Comparison of ENCODE assay signal across 13 cellular contexts in genomic region chr2:29075894-29076700, GRCh38. TPM values are rescaled to one million over a fixed set of nuclear protein-coding genes. Genes with fewer than 3 reads are reported as not detected.
DNase-seq lines count a peak whose midpoint lies in the region; ATAC-seq and TF ChIP-seq lines count a peak whose summit lies in the region.
"Had no signal": no experiment of that assay in that cellular context is flagged by ENCODE, and none has a peak within 500 bp of the region (broad histone marks: within the 10 kb centered on the region; RNA-seq: fewer than 3 reads in every experiment).

No MANE protein-coding gene starts in this region.

- peak; percentile 44 for DNase-seq in IMR-90
- DNase-seq in cerebellar cortex (ENCODE audit: low spot score) = peak; percentile 22
- peak; percentile 13 for DNase-seq in islet precursor cell
- DNase-seq in tibial nerve (ENCODE audit: low spot score in 2 of 2) = no peak
- DNase-seq in SJCRH30 = no peak
- no peak for DNase-seq in activated CD4-positive, alpha-beta T cell treated with anti-CD3 and anti-CD28 coated beads for 48 hours
- DNase-seq: DMS 273 treated with DMSO at 0.1 percent for 48 hours, H7, NCI-H526 treated with DMSO at 0.1 percent for 48 hours, right cardiac atrium, SHP77 had no signal

- H3K14ac ChIP-seq in IMR-90 (replicated peaks; ENCODE audit: low read depth, low read length) = 0 out of 2 replicates have a peak overlapping the region, but pooled peaks have one; percentile 19

- no peak overlapping the region for H3K9ac ChIP-seq in IMR-90 (ENCODE audit: low read depth, low read length)

- no peak for TF ChIP-seq POLR2A in IMR-90 (IDR thresholded peaks at IDR 0.05; ENCODE audit: low read depth, low read length)
- TF ChIP-seq POLR2A in tibial nerve (IDR thresholded peaks at IDR 0.05) = no peak

- WGBS in IMR-90 (ENCODE audit: extremely low coverage in 2 of 2, insufficient read length in 1 of 2), 2 experiments = 0% methylated on average over 3 of the region's 14 CpGs; no CpG with 5 or more reads in 1 of the 2 experiments
- WGBS in tibial nerve, 2 donors = 36 to 40% methylated on average over 14 of the region's 14 CpGs

- no peak overlapping the region for H4K5ac ChIP-seq in IMR-90 (ENCODE audit: low read depth, low read length)

- POLR2A ChIA-PET in IMR-90 (lab: Charles Lee; ENCODE audit: unreplicated experiment) = no interaction called here

- no peak overlapping the region for H2BK5ac ChIP-seq in IMR-90 (ENCODE audit: low read depth, low read length, poor library complexity, severe bottlenecking)

- dilution Hi-C loops in IMR-90 (cut with HindIII; ENCODE audit: low sequenced_read_pairs, unreplicated experiment) = no loop called here

- H2BK120ac ChIP-seq in IMR-90 (ENCODE audit: low read depth, low read length) = 0 out of 2 replicates have a peak overlapping the region, but pooled peaks have one; percentile 6

- no peak overlapping the region for H3K56ac ChIP-seq in IMR-90 (ENCODE audit: extremely low read depth, insufficient read depth, low read length)

- TF ChIP-seq RAD21 in IMR-90 (IDR thresholded peaks at IDR 0.05; ENCODE audit: low read length) = no peak

- H2AFZ ChIP-seq in IMR-90 (replicated peaks; ENCODE audit: low read length, poor library complexity) = peak overlapping the region; percentile 65

- no peaks in the 10 kb centered on the region for H3K79me1 ChIP-seq in IMR-90 (ENCODE audit: low read depth in 1 of 2, low read length in 2 of 2)

- H3K4me1 ChIP-seq in IMR-90 (ENCODE audit: control insufficient read depth, insufficient read depth, low read length) = no peaks in the 10 kb centered on the region
- H3K4me1 ChIP-seq in tibial nerve = peaks cover 0 to 27% (median 6%) of the 10 kb centered on the region in 4 donors
- H3K4me1 ChIP-seq in SJCRH30 = no peaks in the 10 kb centered on the region

- peak overlapping the region in 1 of 2 experiments; percentile 2; a peak in 1 of 4 replicates for H4K8ac ChIP-seq in IMR-90 (ENCODE audit: low read depth in 2 of 2, low read length in 2 of 2)

- H2AK9ac ChIP-seq in IMR-90 (replicated peaks; ENCODE audit: low read depth, low read length, poor library complexity) = no peak overlapping the region

- H3K36me3 ChIP-seq in IMR-90 (ENCODE audit: control insufficient read depth, insufficient read depth, low read length) (no peaks in the 10 kb centered on the region), tibial nerve (peaks cover 0 to 16% (median 0%) of the 10 kb centered on the region in 3 donors), SJCRH30 (no peaks in the 10 kb centered on the region)
- H3K36me3 ChIP-seq: thoracic aorta had no signal

- TF ChIP-seq EP300 in tibial nerve (IDR thresholded peaks at IDR 0.05) = peak in 1 of 2 donors; percentile 76

- H2BK15ac ChIP-seq in IMR-90 (ENCODE audit: low read depth, low read length) = no peak overlapping the region

- no peaks in the 10 kb centered on the region for H3K9me1 ChIP-seq in IMR-90 (ENCODE audit: insufficient read depth, low read length)

- no peak overlapping the region for H2BK20ac ChIP-seq in IMR-90 (ENCODE audit: low read depth, low read length)

- peaks cover 6% of the 10 kb centered on the region for H3K27me3 ChIP-seq in IMR-90 (ENCODE audit: control insufficient read depth, insufficient read depth, low read length)
- H3K27me3 ChIP-seq in tibial nerve = no peaks in the 10 kb centered on the region
- H3K27me3 ChIP-seq in SJCRH30 = no peaks in the 10 kb centered on the region

- H3K9me3 ChIP-seq in IMR-90 (ENCODE audit: control insufficient read depth, insufficient read depth, low read length) (peaks cover 11% of the 10 kb centered on the region), tibial nerve (peaks cover 0 to 14% (median 0%) of the 10 kb centered on the region in 4 donors), SJCRH30 (replicated peaks) (no peaks in the 10 kb centered on the region; the same call in 1 of the 2 replicates)

- ATAC-seq in IMR-90 (ENCODE audit: low read depth) (peak; percentile 91), HG02759 (IDR thresholded peaks at IDR 0.05; ENCODE audit: unreplicated experiment) (no peak)

- no peak for TF ChIP-seq CTCF in IMR-90 (conservative IDR thresholded peaks at IDR 0.05; ENCODE audit: low read depth, low read length)
- no peak for TF ChIP-seq CTCF in tibial nerve (IDR thresholded peaks at IDR 0.05)

- intact Hi-C loops in IMR-90 (cut with micrococcal nuclease) = no loop called here

- H3K4me2 ChIP-seq in IMR-90 (ENCODE audit: low read depth, low read length) = peak overlapping the region; percentile 16

- H4K20me1 ChIP-seq in IMR-90 (ENCODE audit: insufficient read depth, low read length) = no peaks in the 10 kb centered on the region

- in situ Hi-C loops in IMR-90 (cut with MboI; ENCODE audit: low sequenced_read_pairs) = no loop called here

- H3K23ac ChIP-seq in IMR-90 (ENCODE audit: low read depth, low read length) = 0 out of 2 replicates have a peak overlapping the region, but pooled peaks have one; percentile 21

- H4K91ac ChIP-seq in IMR-90 (ENCODE audit: insufficient read depth, low read depth, low read length) = no peak overlapping the region

- CTCF ChIA-PET in IMR-90 (lab: Yijun Ruan, JAX) = interaction anchor here (0.7 to 1.7 kb wide), 3 partner anchors 10 to 31 kb away, joined by 3 to 4 read pairs (median 3); no protein-coding TSS in a partner anchor

- no peak overlapping the region for H3K18ac ChIP-seq in IMR-90 (ENCODE audit: low read depth, low read length)

- H3K4me3 ChIP-seq in IMR-90 (ENCODE audit: insufficient read depth, low read depth, low read length) = no peak overlapping the region
- H3K4me3 ChIP-seq in tibial nerve = peak overlapping the region in 1 of 4 donors; percentile 17
- no peak overlapping the region for H3K4me3 ChIP-seq in SJCRH30
- H3K4me3 ChIP-seq: thoracic aorta had no signal

- BruUV-seq in IMR-90 (replicated peaks; lab: Mats Ljungman, UMichigan) = no TSS peak

- H2AK5ac ChIP-seq in IMR-90 (ENCODE audit: low read depth, low read length) = no peak overlapping the region

- H3K4ac ChIP-seq in IMR-90 (ENCODE audit: low read depth, low read length) = no peak overlapping the region

- H3K27ac ChIP-seq in IMR-90 (ENCODE audit: insufficient read depth, low read length) = no peak overlapping the region
- peak overlapping the region; percentile 62 to 89 (median 78) for H3K27ac ChIP-seq in tibial nerve
- H3K27ac ChIP-seq in SJCRH30 = no peak overlapping the region
- H3K27ac ChIP-seq: thoracic aorta had no signal

TF ChIP-seq in IMR-90, 13 proteins besides CTCF, POLR2A, EP300 and RAD21:
- TF ChIP-seq MAFK (IDR thresholded peaks at IDR 0.05; ENCODE audit: low read depth, low read length) = no peak
- TF ChIP-seq NFE2L2 (IDR thresholded peaks at IDR 0.05; ENCODE audit: low read depth, low read length) = no peak
- TF ChIP-seq SMC3 (IDR thresholded peaks at IDR 0.05; ENCODE audit: low read depth, low read length) = no peak
- TF ChIP-seq FOS (IDR thresholded peaks at IDR 0.05; ENCODE audit: low read depth, low read length) = no peak
- no peak for TF ChIP-seq CHD1 (IDR thresholded peaks at IDR 0.05; ENCODE audit: low read depth, low read length)
- TF ChIP-seq USF2 (IDR thresholded peaks at IDR 0.05; ENCODE audit: low read depth, low read length) = peak; percentile 41; the same call in 1 of the 2 replicates
- peak; percentile 61; the same call in 1 of the 2 replicates for TF ChIP-seq CEBPB (IDR thresholded peaks at IDR 0.05; ENCODE audit: low read depth, low read length)

RNA-seq across cellular contexts. Expression of gene PCARE, which starts 1.8 kb away (rescaled TPM):
- total RNA-seq in IMR-90 (2012; rRNA removed) (not detected in 2 replicates), tibial nerve (under 1 TPM; 0.20 to 0.30 (median 0.21) TPM)
- polyA plus RNA-seq in IMR-90 (2012; rRNA removed) = not detected in 2 replicates
- polyA plus RNA-seq in IMR-90 (2012; cell fraction: cytosol; rRNA removed) = not detected in 2 replicates
- polyA plus RNA-seq in IMR-90 (2012; cell fraction: nucleus; rRNA removed; ENCODE audit: low replicate concordance) = not detected in 2 replicates
- total RNA-seq in SJCRH30 (2014; rRNA removed; shearing (Covaris generic)) = 0.02 TPM in 1 of 2 replicates, not detected in the other
- total RNA-seq: H7, thoracic aorta had no signal

RNA-seq across cellular contexts. Expression of gene CLIP4, which starts 39.1 kb away (rescaled TPM):
- total RNA-seq in IMR-90 (2012; rRNA removed) (64.2 and 66.3 TPM in 2 replicates), tibial nerve (10 to 100 TPM; 71.4 to 98.6 (median 91.2) TPM)
- polyA plus RNA-seq in IMR-90 (2012; rRNA removed) = 26.8 and 29.7 TPM in 2 replicates
- 5.5 and 8.4 TPM in 2 replicates for polyA plus RNA-seq in IMR-90 (2012; cell fraction: cytosol; rRNA removed)
- 10.3 and 72.2 TPM in 2 replicates for polyA plus RNA-seq in IMR-90 (2012; cell fraction: nucleus; rRNA removed; ENCODE audit: low replicate concordance)
- total RNA-seq in SJCRH30 (2014; rRNA removed; shearing (Covaris generic)) = 17.6 and 19.6 TPM in 2 replicates

Comparison
In these comparisons a context has a peak if more than half of its experiments do, and no peak if none do; other contexts are left out.
1. DNase-seq: peak in IMR-90 (single experiment), cerebellar cortex (single experiment) and islet precursor cell (single experiment); none in tibial nerve (0 of 2), SJCRH30 (0 of 2) and activated CD4-positive, alpha-beta T cell treated with anti-CD3 and anti-CD28 coated beads for 48 hours (single experiment).
2. H3K27ac ChIP-seq: peak in tibial nerve (4 of 4); none in IMR-90 (single experiment) and SJCRH30 (single experiment).